ENCODE assay signal across 1 cellular context in genomic region chr22:43293661-43294392, GRCh38.
TF ChIP-seq lines count a peak whose summit lies in the region.

No MANE protein-coding gene starts in this region.

TF ChIP-seq in K562, 482 proteins besides CTCF, POLR2A, EP300 and RAD21 (continued from another document and continues in another):
- TF ChIP-seq CREB3L1 (IDR thresholded peaks at IDR 0.05; ENCODE audit: borderline replicate concordance, low read depth) (peak; percentile 36; the same call in 1 of the 2 replicates), HDAC8 (tag; IDR thresholded peaks at IDR 0.05) (0 out of 2 replicates have a peak, but pooled peaks have one; percentile 24), MAFK (IDR thresholded peaks at IDR 0.05; ENCODE audit: low read length) (peak; percentile 71), TBP (optimal IDR thresholded peaks at IDR 0.05; ENCODE audit: low read depth, low read length) (peak; percentile 46), PHB (CRISPR knock-in tag; IDR thresholded peaks at IDR 0.05) (no peak), RBM22 (IDR thresholded peaks at IDR 0.05; ENCODE audit: low read depth, low read length, poor library complexity, severe bottlenecking) (no peak), REST (CRISPR knock-in tag; IDR thresholded peaks at IDR 0.05; ENCODE audit: low read depth) (no peak), NR2C1 (IDR thresholded peaks at IDR 0.05) (no peak), NR2C1 (tag; IDR thresholded peaks at IDR 0.05) (peak; percentile 31; the same call in 1 of the 2 replicates), JUN (IDR thresholded peaks at IDR 0.05; ENCODE audit: borderline replicate concordance, low read depth, low read length) (peak; percentile 50; the same call in 1 of the 2 replicates), JUN (CRISPR knock-in tag; IDR thresholded peaks at IDR 0.05; ENCODE audit: borderline replicate concordance) (no peak), ATF3 (IDR thresholded peaks at IDR 0.05) (peak; percentile 51), ATF3 (CRISPR knock-in tag; conservative IDR thresholded peaks at IDR 0.05) (no peak), EHMT2 (IDR thresholded peaks at IDR 0.05) (no peak), ZNF395 (CRISPR knock-in tag; IDR thresholded peaks at IDR 0.05) (peak; percentile 37; the same call in 1 of the 2 replicates), ZNF766 (CRISPR knock-in tag; conservative IDR thresholded peaks at IDR 0.05) (0 out of 2 replicates have a peak, but pooled peaks have one; percentile 34), MTA3 (IDR thresholded peaks at IDR 0.05; ENCODE audit: borderline replicate concordance) (peak; percentile 24; the same call in 1 of the 2 replicates), KLF16 (IDR thresholded peaks at IDR 0.05) (no peak), MTA2 (IDR thresholded peaks at IDR 0.05; ENCODE audit: low read depth) (no peak), ZBTB1 (CRISPR knock-in tag; IDR thresholded peaks at IDR 0.05; ENCODE audit: borderline replicate concordance, low read depth) (no peak), MEF2D (tag; conservative IDR thresholded peaks at IDR 0.05; ENCODE audit: low read depth) (0 out of 2 replicates have a peak, but pooled peaks have one; percentile 16), NR2C2 (CRISPR knock-in tag; IDR thresholded peaks at IDR 0.05) (no peak), NR2C2 (tag; IDR thresholded peaks at IDR 0.05) (peak; percentile 61), ATF7 (IDR thresholded peaks at IDR 0.05) (peak; percentile 85; the same call in 1 of the 2 replicates), MAFG (tag; conservative IDR thresholded peaks at IDR 0.05) (peak; percentile 73), HDAC2 (IDR thresholded peaks at IDR 0.05) (no peak), GABPA (tag; conservative IDR thresholded peaks at IDR 0.05; ENCODE audit: low read depth) (no peak), ZNF316 (IDR thresholded peaks at IDR 0.05) (peak; percentile 72), ZNF644 (tag; IDR thresholded peaks at IDR 0.05; ENCODE audit: low read depth) (peak; percentile 24; the same call in 1 of the 2 replicates), NR4A1 (CRISPR knock-in tag; IDR thresholded peaks at IDR 0.05) (no peak), NR4A1 (tag; IDR thresholded peaks at IDR 0.05) (0 out of 2 replicates have a peak, but pooled peaks have one; percentile 18), ZNF584 (CRISPR knock-in tag; IDR thresholded peaks at IDR 0.05; ENCODE audit: low read depth) (no peak), RCOR1 (IDR thresholded peaks at IDR 0.05; ENCODE audit: borderline replicate concordance in 1 of 2, low read depth in 2 of 2, low read length in 2 of 2) (0 out of 4 replicates have a peak, but pooled peaks of 1 of the 2 experiments have one; percentile 57), ZNF586 (CRISPR knock-in tag; conservative IDR thresholded peaks at IDR 0.05) (no peak), PKNOX1 (IDR thresholded peaks at IDR 0.05) (peak; percentile 52; the same call in 1 of the 2 replicates), CREB3 (tag; conservative IDR thresholded peaks at IDR 0.05; ENCODE audit: low read depth) (peak; percentile 88), MITF (IDR thresholded peaks at IDR 0.05) (peak; percentile 76; the same call in 1 of the 2 replicates), HOXB6 (CRISPR knock-in tag; IDR thresholded peaks at IDR 0.05; ENCODE audit: borderline replicate concordance) (no peak), TEAD2 (tag; IDR thresholded peaks at IDR 0.05) (0 out of 2 replicates have a peak, but pooled peaks have one; percentile 34), MNT (conservative IDR thresholded peaks at IDR 0.05) (peak; percentile 33 to 42; a peak in 2 of 4 replicates), GABPB1 (CRISPR knock-in tag; IDR thresholded peaks at IDR 0.05) (0 out of 2 replicates have a peak, but pooled peaks have one; percentile 8), NKRF (IDR thresholded peaks at IDR 0.05; ENCODE audit: borderline replicate concordance) (no peak), GTF3C2 (IDR thresholded peaks at IDR 0.05; ENCODE audit: borderline replicate concordance, extremely low read depth, insufficient read length) (no peak), ZNF589 (CRISPR knock-in tag; IDR thresholded peaks at IDR 0.05; ENCODE audit: low read depth) (peak; percentile 46; the same call in 1 of the 2 replicates), TFAP4 (CRISPR knock-in tag; IDR thresholded peaks at IDR 0.05; ENCODE audit: borderline replicate concordance) (peak; percentile 50; the same call in 1 of the 2 replicates)
